ENCODE assay signal across 1 cellular context in genomic region chr2:178112202-178113152, GRCh38.
TF ChIP-seq lines count a peak whose summit lies in the region.

Gene RBM45, plus strand, starts transcription at chr2:178112437. Its CDS starts 110 bp downstream, at chr2:178112547.

TF ChIP-seq in H1, 55 proteins besides CTCF, POLR2A, EP300 and RAD21:
- TF ChIP-seq CHD2 (IDR thresholded peaks at IDR 0.05; ENCODE audit: low read length) (peak; percentile 34; the same call in 1 of the 2 replicates), YY1 (IDR thresholded peaks at IDR 0.05; ENCODE audit: low read depth, low read length) (peak; percentile 61; the same call in 1 of the 2 replicates), GABPA (IDR thresholded peaks at IDR 0.05; ENCODE audit: borderline replicate concordance, insufficient read depth, low read length) (peak; percentile 80; the same call in 1 of the 2 replicates), KDM4A (IDR thresholded peaks at IDR 0.05; ENCODE audit: low read depth, low read length, severe bottlenecking) (peak; percentile 89), CEBPB (IDR thresholded peaks at IDR 0.05; ENCODE audit: low read depth, low read length) (peak; percentile 99), NANOG (IDR thresholded peaks at IDR 0.05; ENCODE audit: insufficient read depth, low read depth, low read length, poor library complexity, severe bottlenecking) (peak; percentile 2), TAF1 (IDR thresholded peaks at IDR 0.05; ENCODE audit: low read depth, low read length) (peak; percentile 95), EGR1 (IDR thresholded peaks at IDR 0.05; ENCODE audit: borderline replicate concordance, low read depth, low read length) (peak; percentile 80; the same call in 1 of the 2 replicates), ZNF274 (IDR thresholded peaks at IDR 0.05; ENCODE audit: borderline replicate concordance, extremely low read depth, low read length) (no peak), TAF7 (optimal IDR thresholded peaks at IDR 0.05; ENCODE audit: borderline replicate concordance, low read depth, low read length) (peak; percentile 92), USF2 (IDR thresholded peaks at IDR 0.05; ENCODE audit: low read length) (no peak), BRCA1 (IDR thresholded peaks at IDR 0.05; ENCODE audit: low read depth, low read length) (no peak), POLR2AphosphoS5 (IDR thresholded peaks at IDR 0.05; ENCODE audit: low read depth, low read length) (peak; percentile 78), CREB1 (IDR thresholded peaks at IDR 0.05) (peak; percentile 34; the same call in 1 of the 2 replicates), RFX5 (IDR thresholded peaks at IDR 0.05; ENCODE audit: borderline replicate concordance, low read depth, low read length) (no peak), GTF2F1 (IDR thresholded peaks at IDR 0.05; ENCODE audit: borderline replicate concordance, low read depth, low read length) (0 out of 2 replicates have a peak, but pooled peaks have one; percentile 55), SIN3A (conservative IDR thresholded peaks at IDR 0.05 in 1 of 2, IDR thresholded peaks at IDR 0.05 in 1 of 2; ENCODE audit: low read depth in 1 of 2, low read length in 2 of 2) (peak; percentile 69 to 80; a peak in 2 of 4 replicates), MAFK (IDR thresholded peaks at IDR 0.05; ENCODE audit: low read depth, low read length) (peak; percentile 27; the same call in 1 of the 2 replicates), ATF3 (IDR thresholded peaks at IDR 0.05; ENCODE audit: insufficient read depth, low read depth, low read length) (no peak), JUND (IDR thresholded peaks at IDR 0.05; ENCODE audit: low read length) (0 out of 2 replicates have a peak, but pooled peaks have one; percentile 49), SP2 (IDR thresholded peaks at IDR 0.05; ENCODE audit: low read length) (peak; percentile 75), CTBP2 (IDR thresholded peaks at IDR 0.05; ENCODE audit: borderline replicate concordance, insufficient read depth, insufficient read length, low read length) (peak; percentile 59), TBP (IDR thresholded peaks at IDR 0.05; ENCODE audit: low read depth, low read length) (peak; percentile 90), ASH2L (IDR thresholded peaks at IDR 0.05; ENCODE audit: low read length) (peak; percentile 91), PHF8 (conservative IDR thresholded peaks at IDR 0.05; ENCODE audit: low read depth, low read length) (peak; percentile 64)
